ENCODE assay signal across 8 cellular contexts in genomic region chr12:106248177-106248848, GRCh38. TPM values are rescaled to one million over a fixed set of nuclear protein-coding genes. Genes with fewer than 3 reads are reported as not detected.
A peak's percentile ranks its signal among the peaks of the same experiment; 100 is the strongest.
DNase-seq lines count a peak whose midpoint lies in the region; ATAC-seq lines count a peak whose summit lies in the region.

No MANE protein-coding gene starts in this region.

- peak; percentile 50 for ATAC-seq in Right ventricle myocardium superior (ENCODE audit: poor library complexity)

- peaks cover 43% of the 10 kb centered on the region for H3K4me1 ChIP-seq in adipocyte (ENCODE audit: control insufficient read depth, insufficient read depth, low read length)

- DNase-seq in DMS53 (lab: John Stamatoyannopoulos, UW), result peak; percentile 70
- no peak for DNase-seq in DMS53 treated with DMSO at 0.1 percent for 48 hours (lab: John Stamatoyannopoulos, UW; ENCODE audit: unreplicated experiment)
- peak; percentile 51 for DNase-seq in H4 (ENCODE audit: low spot score)
- peak; percentile 30 for DNase-seq in NCI-H1105 treated with DMSO at 0.1 percent for 48 hours (lab: John Stamatoyannopoulos, UW)
- DNase-seq in adipocyte (ENCODE audit: low read depth), result peak; percentile 88
- peak; percentile 75 for DNase-seq in Right ventricle myocardium superior
- DNase-seq in occipital lobe (lab: John Stamatoyannopoulos, UW), result peak; percentile 23
- DNase-seq in SHP77 treated with DMSO at 0.1 percent for 48 hours (lab: John Stamatoyannopoulos, UW), result no peak

- H3K4me3 ChIP-seq in adipocyte (ENCODE audit: low read length), result peak overlapping the region; percentile 85

- H3K9ac ChIP-seq in adipocyte (ENCODE audit: low read length), result peak overlapping the region; percentile 91

- peaks cover 10% of the 10 kb centered on the region for H3K36me3 ChIP-seq in adipocyte (ENCODE audit: control insufficient read depth, insufficient read depth, low read length, severe bottlenecking)

- intact Hi-C loops in Right ventricle myocardium superior (cut with DNase I), result loop anchor here (10.0 kb wide), 1 partner anchor 56 kb away; the partner anchor contains the start of gene TCP11L2

- H3K27me3 ChIP-seq in adipocyte (replicated peaks; ENCODE audit: control insufficient read depth, insufficient read depth, low read length), result no peaks in the 10 kb centered on the region

- H3K9me3 ChIP-seq in adipocyte (ENCODE audit: control insufficient read depth, low read length), result no peaks in the 10 kb centered on the region

RNA-seq across cellular contexts. Expression of gene CKAP4, which starts 0.5 kb away (rescaled TPM):
- total RNA-seq in H4 (2014; rRNA removed; shearing (Covaris generic)), result 149 and 151 TPM in 2 replicates
- total RNA-seq in Right ventricle myocardium superior, result 35.0 TPM
- 20.3 TPM for total RNA-seq in occipital lobe

RNA-seq across cellular contexts. Expression of gene TCP11L2, which starts 54.2 kb away (rescaled TPM):
- 11.7 and 13.4 TPM in 2 replicates for total RNA-seq in H4 (2014; rRNA removed; shearing (Covaris generic))
- total RNA-seq in Right ventricle myocardium superior, result 122 TPM
- 39.8 TPM for total RNA-seq in occipital lobe

Comparison
In these comparisons a context has a peak if more than half of its experiments do, and no peak if none do; other contexts are left out.
1. DNase-seq: peak in DMS53 (single experiment), H4 (single experiment), NCI-H1105 treated with DMSO at 0.1 percent for 48 hours (single experiment), adipocyte (single experiment), Right ventricle myocardium superior (single experiment) and occipital lobe (single experiment); none in DMS53 treated with DMSO at 0.1 percent for 48 hours (single experiment) and SHP77 treated with DMSO at 0.1 percent for 48 hours (single experiment).